26 cellular contexts compared by ENCODE assay signal in the genomic region with DNA sequence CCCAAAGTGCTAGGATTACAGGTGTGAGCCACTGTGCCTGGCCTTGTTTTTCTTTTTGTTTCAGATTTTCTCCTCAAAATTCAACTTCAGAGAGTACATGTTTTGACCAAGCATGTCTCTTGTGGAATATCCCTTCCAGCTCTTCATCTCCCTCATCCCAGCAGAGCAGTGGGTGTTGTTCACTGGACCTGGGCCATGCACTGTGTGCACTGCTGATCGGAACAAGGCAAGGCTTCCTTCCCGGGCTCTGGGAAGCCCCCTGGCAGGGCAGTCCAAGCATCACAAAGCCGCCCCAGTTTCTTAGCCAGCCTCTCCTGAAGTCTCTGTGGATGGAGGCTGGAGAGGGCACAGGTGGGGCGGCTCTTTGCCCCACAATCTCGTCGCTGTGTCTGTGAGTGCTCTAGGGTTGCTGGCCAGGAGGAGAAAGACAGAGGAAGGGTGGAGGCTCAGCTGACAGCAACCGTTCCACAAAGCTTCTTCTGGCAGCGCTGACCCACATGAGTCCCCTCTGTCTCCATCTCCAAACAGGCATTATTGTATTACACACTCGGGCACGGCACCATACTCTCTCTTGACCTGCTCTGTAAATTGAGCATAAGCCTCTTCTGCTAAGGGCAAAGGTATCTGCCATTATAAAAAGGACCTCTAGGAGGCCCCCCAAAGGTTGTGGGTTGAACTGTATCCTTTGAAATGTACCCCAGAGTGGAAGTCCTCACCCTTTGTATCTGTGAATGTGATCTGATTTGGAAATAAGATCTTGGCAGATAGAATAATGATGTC.
DNase-seq lines count a peak whose midpoint lies in the region; ATAC-seq, FAIRE-seq and TF ChIP-seq lines count a peak whose summit lies in the region.
"Had no signal": no experiment of that assay in that cellular context is flagged by ENCODE, and none has a peak within 500 bp of the region (broad histone marks: within the 10 kb centered on the region; RNA-seq: fewer than 3 reads in every experiment).

No MANE protein-coding gene starts in this region.

- H3K27ac Mint-ChIP-seq in chondrocyte (ENCODE audit: unreplicated experiment) = no peak overlapping the region
- H3K27ac Mint-ChIP-seq: activated B cell treated with CpG ODN at 0.5 μM for 24 hours; naive thymus-derived CD8-positive, alpha-beta T cell; T-helper 2 cell treated with Interferon-gamma antibody and Interleukin-4, amounts not matched to agents 5 μg/mL and 100 μg/mL, for 36 hours had no signal

- H3K27me3 Mint-ChIP-seq in chondrocyte (ENCODE audit: low read depth) = no peaks in the 10 kb centered on the region

- no peak overlapping the region for H3K9ac ChIP-seq in SK-N-SH

- no peak overlapping the region for H3K4me2 ChIP-seq in SK-N-SH

- FAIRE-seq in pancreas (lab: Jason Lieb, UNC) = no peak
- FAIRE-seq: endometrium, kidney, urothelium cell line had no signal

- H3K4me3 ChIP-seq in SK-N-SH (ENCODE audit: low read depth in 2 of 2, low read length in 1 of 2) (no peak overlapping the region), pancreas (no peak overlapping the region)
- H3K4me3 ChIP-seq in Jurkat, Clone E6-1 (ENCODE audit: low read length) = no peak overlapping the region
- H3K4me3 ChIP-seq: coronary artery, SJSA1 had no signal

- H3K27me3 ChIP-seq in SK-N-SH (ENCODE audit: insufficient read depth) = peaks cover 10% of the 10 kb centered on the region; the same call in 1 of the 2 replicates
- no peaks in the 10 kb centered on the region for H3K27me3 ChIP-seq in pancreas
- H3K27me3 ChIP-seq: SJSA1 had no signal

- no peak for DNase-seq in SK-N-SH
- peak; percentile 19 for DNase-seq in Jurkat, Clone E6-1 (ENCODE audit: low read depth, low spot score)
- DNase-seq in chondrocyte (ENCODE audit: low spot score) = no peak
- no peak for DNase-seq in sciatic nerve (ENCODE audit: low spot score)
- no peak for DNase-seq in pancreas
- DNase-seq in activated CD4-positive, alpha-beta T cell treated with anti-CD3 and anti-CD28 coated beads, Interleukin-2, amount 50 U/mL, for 48 hours = no peak
- no peak for DNase-seq in SHP77 (lab: John Stamatoyannopoulos, UW)
- DNase-seq: activated B cell treated with CpG ODN at 0.5 μM for 24 hours; activated naive CD4-positive, alpha-beta T cell treated with anti-CD3 and anti-CD28 coated beads, Interleukin-2, amount 50 U/mL, for 16 hours; activated T-cell treated with anti-CD3 and anti-CD28 coated beads, Interleukin-2, amount 50 U/mL, for 4 hours; C1 segment of cervical spinal cord; DMS153; hippocampal formation; Kasumi-1; kidney; naive thymus-derived CD8-positive, alpha-beta T cell; NCI-H1105 treated with DMSO at 0.1 percent for 48 hours; NCI-H2107; NCI-H510A treated with DMSO at 0.1 percent for 48 hours; stimulated activated CD4-positive, alpha-beta T cell treated with anti-CD3 and anti-CD28 coated beads, Interleukin-1b, Interleukin-23, amount 100 ng/mL, for 48 hours had no signal

- POLR2A ChIA-PET in SK-N-SH (lab: Yijun Ruan, JAX) = no interaction called here

- no peaks in the 10 kb centered on the region for H3K79me2 ChIP-seq in SK-N-SH (ENCODE audit: insufficient read depth)

- H3K4me1 Mint-ChIP-seq in chondrocyte (ENCODE audit: low read depth) = peaks cover 5% of the 10 kb centered on the region
- H3K4me1 Mint-ChIP-seq: activated B cell treated with CpG ODN at 0.5 μM for 24 hours; naive thymus-derived CD8-positive, alpha-beta T cell had no signal

- no peaks in the 10 kb centered on the region for H3K36me3 Mint-ChIP-seq in chondrocyte (ENCODE audit: low read depth)
- H3K36me3 Mint-ChIP-seq: naive thymus-derived CD8-positive, alpha-beta T cell had no signal

- no peaks in the 10 kb centered on the region for H4K20me1 ChIP-seq in SK-N-SH (ENCODE audit: insufficient read depth)

- no peak for TF ChIP-seq EP300 in SK-N-SH (IDR thresholded peaks at IDR 0.05; ENCODE audit: borderline replicate concordance in 1 of 2, low read depth in 1 of 2, low read length in 1 of 2)

- H3F3A ChIP-seq in SK-N-SH (replicated peaks; ENCODE audit: insufficient read depth) = no peaks in the 10 kb centered on the region

- H3K4me3 Mint-ChIP-seq in chondrocyte (ENCODE audit: unreplicated experiment) = no peak overlapping the region
- H3K4me3 Mint-ChIP-seq: activated B cell treated with CpG ODN at 0.5 μM for 24 hours; activated T-cell treated with anti-CD3 and anti-CD28 coated beads, Interleukin-2, amount 50 U/mL, for 4 hours; naive thymus-derived CD8-positive, alpha-beta T cell; T-helper 2 cell treated with Interferon-gamma antibody and Interleukin-4, amounts not matched to agents 5 μg/mL and 100 μg/mL, for 36 hours had no signal

- H2AFZ ChIP-seq in SK-N-SH (ENCODE audit: low read depth) = no peak overlapping the region

- intact Hi-C loops in sciatic nerve (cut with DNase I) (no loop called here), pancreas (cut with DNase I) (no loop called here)

- TF ChIP-seq RAD21 in SK-N-SH (IDR thresholded peaks at IDR 0.05; ENCODE audit: low read length) = no peak

- H3K9me3 ChIP-seq in SK-N-SH (no peaks in the 10 kb centered on the region), pancreas (no peaks in the 10 kb centered on the region)
- H3K9me3 ChIP-seq: SJSA1 had no signal

- H3K4me1 ChIP-seq in SK-N-SH (ENCODE audit: control insufficient read depth in 1 of 2, insufficient read depth in 2 of 2, low read depth in 1 of 2, low read length in 1 of 2) (no peaks in the 10 kb centered on the region; a peak in 1 of 4 replicates), pancreas (peaks cover 3 to 11% (median 6%) of the 10 kb centered on the region in 3 donors)
- H3K4me1 ChIP-seq: SJSA1 had no signal

- H3K36me3 ChIP-seq in SK-N-SH (replicated peaks in 1 of 2; ENCODE audit: control insufficient read depth in 1 of 2, insufficient read depth in 2 of 2, low read length in 1 of 2) = no peaks in the 10 kb centered on the region
- H3K36me3 ChIP-seq in pancreas = no peaks in the 10 kb centered on the region
- H3K36me3 ChIP-seq: SJSA1 had no signal

- ATAC-seq in SK-N-SH treated with all-trans-retinoic acid at 6 μM for 48 hours (peak; percentile 28; the same call in 1 of the 3 replicates), sciatic nerve (peak; percentile 32), pancreas (no peak)
- ATAC-seq: activated T-cell treated with anti-CD3 and anti-CD28 coated beads, Interleukin-2, amount 50 U/mL, for 4 hours; naive thymus-derived CD8-positive, alpha-beta T cell had no signal

- H3K27ac ChIP-seq in SK-N-SH (ENCODE audit: low read depth in 2 of 2, low read length in 1 of 2) (no peak overlapping the region), pancreas (no peak overlapping the region)
- H3K27ac ChIP-seq: coronary artery, SJSA1 had no signal

- no peaks in the 10 kb centered on the region for H3K9me3 Mint-ChIP-seq in chondrocyte (ENCODE audit: low read depth)
- H3K9me3 Mint-ChIP-seq: activated B cell treated with CpG ODN at 0.5 μM for 24 hours; activated T-cell treated with anti-CD3 and anti-CD28 coated beads, Interleukin-2, amount 50 U/mL, for 4 hours; T-helper 2 cell treated with Interferon-gamma antibody and Interleukin-4, amounts not matched to agents 5 μg/mL and 100 μg/mL, for 36 hours had no signal

- 50% methylated on average over 10 of the region's 10 CpGs for WGBS in SK-N-SH (ENCODE audit: low lambda C conversion rate)
- WGBS in pancreas, 2 donors = 85 to 99% methylated on average over 10 of the region's 10 CpGs

- no peaks in the 10 kb centered on the region for H3K9me2 ChIP-seq in SK-N-SH

- CTCF ChIA-PET in SK-N-SH (lab: Yijun Ruan, JAX) = interaction anchor here (1.1 kb wide), 1 partner anchor 405 kb away, joined by 3 read pairs; no protein-coding TSS in a partner anchor

- no peak for TF ChIP-seq CTCF in SK-N-SH (IDR thresholded peaks at IDR 0.05)
- TF ChIP-seq CTCF in chondrocyte (IDR thresholded peaks at IDR 0.05) = peak; percentile 8
- no peak for TF ChIP-seq CTCF in pancreas (IDR thresholded peaks at IDR 0.05)

TF ChIP-seq in SK-N-SH treated with all-trans-retinoic acid at 6 μM for 48 hours, 23 proteins besides CTCF, POLR2A, EP300 and RAD21 (continues in another document):
- TF ChIP-seq ZNF565 (CRISPR knock-in tag; conservative IDR thresholded peaks at IDR 0.05; ENCODE audit: low read depth) (no peak), ARNTL (CRISPR knock-in tag; IDR thresholded peaks at IDR 0.05; ENCODE audit: borderline replicate concordance, low read depth) (no peak), ZFP30 (CRISPR knock-in tag; IDR thresholded peaks at IDR 0.05) (no peak), CSDC2 (CRISPR knock-in tag; IDR thresholded peaks at IDR 0.05) (no peak)
- TF ChIP-seq, protein P1, sequence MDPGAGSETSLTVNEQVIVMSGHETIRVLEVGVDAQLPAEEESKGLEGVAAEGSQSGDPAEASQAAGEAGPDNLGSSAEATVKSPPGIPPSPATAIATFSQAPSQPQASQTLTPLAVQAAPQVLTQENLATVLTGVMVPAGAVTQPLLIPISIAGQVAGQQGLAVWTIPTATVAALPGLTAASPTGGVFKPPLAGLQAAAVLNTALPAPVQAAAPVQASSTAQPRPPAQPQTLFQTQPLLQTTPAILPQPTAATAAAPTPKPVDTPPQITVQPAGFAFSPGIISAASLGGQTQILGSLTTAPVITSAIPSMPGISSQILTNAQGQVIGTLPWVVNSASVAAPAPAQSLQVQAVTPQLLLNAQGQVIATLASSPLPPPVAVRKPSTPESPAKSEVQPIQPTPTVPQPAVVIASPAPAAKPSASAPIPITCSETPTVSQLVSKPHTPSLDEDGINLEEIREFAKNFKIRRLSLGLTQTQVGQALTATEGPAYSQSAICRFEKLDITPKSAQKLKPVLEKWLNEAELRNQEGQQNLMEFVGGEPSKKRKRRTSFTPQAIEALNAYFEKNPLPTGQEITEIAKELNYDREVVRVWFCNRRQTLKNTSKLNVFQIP (CRISPR knock-in tag; IDR thresholded peaks at IDR 0.05; ENCODE audit: borderline replicate concordance, low read depth) = no peak

TF ChIP-seq in SK-N-SH, 30 proteins besides CTCF, POLR2A, EP300 and RAD21 (continues in another document):
- TF ChIP-seq RFX5 (IDR thresholded peaks at IDR 0.05; ENCODE audit: low read length) = no peak
- TF ChIP-seq EZH2phosphoT487 (IDR thresholded peaks at IDR 0.05; ENCODE audit: borderline replicate concordance, low read depth) = no peak
- TF ChIP-seq, protein P2, sequence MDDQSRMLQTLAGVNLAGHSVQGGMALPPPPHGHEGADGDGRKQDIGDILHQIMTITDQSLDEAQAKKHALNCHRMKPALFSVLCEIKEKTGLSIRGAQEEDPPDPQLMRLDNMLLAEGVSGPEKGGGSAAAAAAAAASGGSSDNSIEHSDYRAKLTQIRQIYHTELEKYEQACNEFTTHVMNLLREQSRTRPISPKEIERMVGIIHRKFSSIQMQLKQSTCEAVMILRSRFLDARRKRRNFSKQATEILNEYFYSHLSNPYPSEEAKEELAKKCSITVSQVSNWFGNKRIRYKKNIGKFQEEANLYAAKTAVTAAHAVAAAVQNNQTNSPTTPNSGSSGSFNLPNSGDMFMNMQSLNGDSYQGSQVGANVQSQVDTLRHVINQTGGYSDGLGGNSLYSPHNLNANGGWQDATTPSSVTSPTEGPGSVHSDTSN (IDR thresholded peaks at IDR 0.05) = no peak
- no peak for TF ChIP-seq ELF1 (IDR thresholded peaks at IDR 0.05)

Comparison
In these comparisons a context has a peak if more than half of its experiments do, and no peak if none do; other contexts are left out.
1. ATAC-seq: peak in SK-N-SH treated with all-trans-retinoic acid at 6 μM for 48 hours (single experiment) and sciatic nerve (single experiment); none in pancreas (0 of 4).